In genomic region chr6:132566404-132566803, GRCh38 we compare ENCODE assay signal across 32 cellular contexts. TPM values are rescaled to one million over a fixed set of nuclear protein-coding genes. Genes with fewer than 3 reads are reported as not detected.
"Had no signal": no experiment of that assay in that cellular context is flagged by ENCODE, and none has a peak within 500 bp of the region (broad histone marks: within the 10 kb centered on the region; RNA-seq: fewer than 3 reads in every experiment).

No MANE protein-coding gene starts in this region.

- ATAC-seq: stimulated activated effector memory CD8-positive, alpha-beta T cell treated with anti-CD3 and anti-CD28 coated beads, Interleukin-12 subunit alpha, Interleukin-12 subunit beta, amount 100 ng/mL, for 72 hours; stimulated activated memory B cell treated with anti-CD40 and anti-IgM and Interleukin-4, amounts not matched to agents 10 μg/mL and 1 μg/mL and 100 μg/mL, for 72 hours; stimulated activated naive B cell treated with anti-CD40 and anti-IgM and Interleukin-4, amounts not matched to agents 10 μg/mL and 1 μg/mL and 100 μg/mL, for 72 hours; stimulated activated naive CD8-positive, alpha-beta T cell treated with anti-CD3 and anti-CD28 coated beads, Interleukin-15, amount 100 ng/mL, for 72 hours; stimulated activated naive CD8-positive, alpha-beta T cell treated with anti-CD3 and anti-CD28 coated beads, Interleukin-15, Interleukin-2, amounts not matched to agents 100 U/mL and 50 U/mL, for 24 hours; upper lobe of right lung had no signal

- DNase-seq: stimulated activated CD4-positive, alpha-beta T cell treated with anti-CD3 and anti-CD28 coated beads, Interleukin-2, amount 100 ng/mL, for 48 hours; stimulated activated CD4-positive, alpha-beta T cell treated with anti-CD3 and anti-CD28 coated beads, Interleukin-4, amount 100 ng/mL, for 1 hour; stimulated activated CD4-positive, alpha-beta T cell treated with anti-CD3 and anti-CD28 coated beads, Interleukin-4, amount 100 ng/mL, for 24 hours; stimulated activated CD4-positive, alpha-beta T cell treated with anti-CD3 and anti-CD28 coated beads, Interleukin-4, amount 100 ng/mL, for 4 hours; stimulated activated CD8-positive, alpha-beta memory T cell treated with anti-CD3 and anti-CD28 coated beads, Interleukin-4, amount 100 ng/mL, for 48 hours; stimulated activated naive B cell treated with anti-CD40 and anti-IgM and Interleukin-4, amounts not matched to agents 10 μg/mL and 1 μg/mL and 100 μg/mL, for 72 hours; stimulated activated naive CD4-positive, alpha-beta T cell; stimulated activated naive CD4-positive, alpha-beta T cell treated with Interleukin-2 at 50 U/mL for 16 hours; stimulated activated naive CD8-positive, alpha-beta T cell treated with anti-CD3 and anti-CD28 coated beads, Interleukin-15, amount 100 ng/mL, for 72 hours; stimulated activated naive CD8-positive, alpha-beta T cell treated with anti-CD3 and anti-CD28 coated beads, Interleukin-15, Interleukin-2, amounts not matched to agents 100 U/mL and 50 U/mL, for 24 hours; stomach; substantia nigra; testis; thyroid gland; tibial artery; transverse colon; trophoblast cell; upper lobe of left lung; upper lobe of right lung; uterus had no signal

- H3K4me3 ChIP-seq: stomach, suprapubic skin, testis, thoracic aorta, thyroid gland, tibial artery, tibial nerve, transverse colon, upper lobe of left lung, upper lobe of right lung, uterus, vagina had no signal

- FAIRE-seq: urothelium cell line had no signal

- H3K4me1 ChIP-seq: stomach, suprapubic skin, testis, thyroid gland, tibial artery, tibial nerve, transverse colon, upper lobe of left lung, upper lobe of right lung, uterus, vagina had no signal

- H3K9me3 ChIP-seq: stomach, suprapubic skin, testis, thoracic aorta, thyroid gland, tibial artery, tibial nerve, transverse colon, upper lobe of left lung, upper lobe of right lung, uterus, vagina had no signal

- H3K36me3 ChIP-seq: stomach, suprapubic skin, thoracic aorta, thyroid gland, tibial artery, tibial nerve, transverse colon, upper lobe of left lung, upper lobe of right lung, uterus, vagina had no signal

- H3K27me3 ChIP-seq: testis, thyroid gland, tibial nerve, upper lobe of left lung, uterus, vagina had no signal

- H3K27ac ChIP-seq: stomach, suprapubic skin, testis, thoracic aorta, thyroid gland, tibial artery, tibial nerve, transverse colon, upper lobe of left lung, upper lobe of right lung, uterus, vagina had no signal

RNA-seq across cellular contexts. Expression of gene TAAR6, which starts 3.7 kb away (rescaled TPM):
- total RNA-seq: stomach, subcutaneous adipose tissue, suprapubic skin, temporal lobe, testis, thoracic aorta, thyroid gland, tibial nerve, transverse colon, upper lobe of left lung, upper lobe of right lung, ureter, urinary bladder, uterus, vagina had no signal
- polyA plus RNA-seq: stomach, thymus, urinary bladder had no signal

RNA-seq across cellular contexts. Expression of gene TAAR8, which starts 13.9 kb away (rescaled TPM):
- total RNA-seq: stomach, subcutaneous adipose tissue, suprapubic skin, temporal lobe, testis, thoracic aorta, thyroid gland, tibial nerve, transverse colon, upper lobe of left lung, upper lobe of right lung, ureter, urinary bladder, vagina had no signal
- polyA plus RNA-seq: stomach, thymus, urinary bladder had no signal

RNA-seq across cellular contexts. Expression of gene TAAR5, which starts 23.1 kb away (rescaled TPM):
- total RNA-seq: stomach, subcutaneous adipose tissue, suprapubic skin, temporal lobe, testis, thoracic aorta, thyroid gland, tibial nerve, transverse colon, upper lobe of left lung, upper lobe of right lung, ureter, urinary bladder, uterus, vagina had no signal
- polyA plus RNA-seq: stomach, urinary bladder had no signal

RNA-seq across cellular contexts. Expression of gene TAAR9, which starts 28.3 kb away (rescaled TPM):
- total RNA-seq: stomach, subcutaneous adipose tissue, suprapubic skin, thoracic aorta, thyroid gland, tibial nerve, transverse colon, upper lobe of left lung, upper lobe of right lung, ureter, urinary bladder, uterus, vagina had no signal
- polyA plus RNA-seq: stomach, thymus, urinary bladder had no signal
